Comparison of ENCODE assay signal across 1 cellular context in genomic region chr7:108581655-108582491, GRCh38.
TF ChIP-seq lines count a peak whose summit lies in the region.

No MANE protein-coding gene starts in this region.

TF ChIP-seq in HCT116, 20 proteins besides CTCF, POLR2A, EP300 and RAD21 (continued from another document):
- TF ChIP-seq ZBTB33 (IDR thresholded peaks at IDR 0.05; ENCODE audit: extremely low read depth, insufficient replicate concordance, low read length) = no peak
- TF ChIP-seq TCF7L2 (IDR thresholded peaks at IDR 0.05; ENCODE audit: borderline replicate concordance, extremely low read depth, insufficient read depth, insufficient read length) = no peak
- TF ChIP-seq JUND (IDR thresholded peaks at IDR 0.05) = no peak
- TF ChIP-seq, protein P1, sequence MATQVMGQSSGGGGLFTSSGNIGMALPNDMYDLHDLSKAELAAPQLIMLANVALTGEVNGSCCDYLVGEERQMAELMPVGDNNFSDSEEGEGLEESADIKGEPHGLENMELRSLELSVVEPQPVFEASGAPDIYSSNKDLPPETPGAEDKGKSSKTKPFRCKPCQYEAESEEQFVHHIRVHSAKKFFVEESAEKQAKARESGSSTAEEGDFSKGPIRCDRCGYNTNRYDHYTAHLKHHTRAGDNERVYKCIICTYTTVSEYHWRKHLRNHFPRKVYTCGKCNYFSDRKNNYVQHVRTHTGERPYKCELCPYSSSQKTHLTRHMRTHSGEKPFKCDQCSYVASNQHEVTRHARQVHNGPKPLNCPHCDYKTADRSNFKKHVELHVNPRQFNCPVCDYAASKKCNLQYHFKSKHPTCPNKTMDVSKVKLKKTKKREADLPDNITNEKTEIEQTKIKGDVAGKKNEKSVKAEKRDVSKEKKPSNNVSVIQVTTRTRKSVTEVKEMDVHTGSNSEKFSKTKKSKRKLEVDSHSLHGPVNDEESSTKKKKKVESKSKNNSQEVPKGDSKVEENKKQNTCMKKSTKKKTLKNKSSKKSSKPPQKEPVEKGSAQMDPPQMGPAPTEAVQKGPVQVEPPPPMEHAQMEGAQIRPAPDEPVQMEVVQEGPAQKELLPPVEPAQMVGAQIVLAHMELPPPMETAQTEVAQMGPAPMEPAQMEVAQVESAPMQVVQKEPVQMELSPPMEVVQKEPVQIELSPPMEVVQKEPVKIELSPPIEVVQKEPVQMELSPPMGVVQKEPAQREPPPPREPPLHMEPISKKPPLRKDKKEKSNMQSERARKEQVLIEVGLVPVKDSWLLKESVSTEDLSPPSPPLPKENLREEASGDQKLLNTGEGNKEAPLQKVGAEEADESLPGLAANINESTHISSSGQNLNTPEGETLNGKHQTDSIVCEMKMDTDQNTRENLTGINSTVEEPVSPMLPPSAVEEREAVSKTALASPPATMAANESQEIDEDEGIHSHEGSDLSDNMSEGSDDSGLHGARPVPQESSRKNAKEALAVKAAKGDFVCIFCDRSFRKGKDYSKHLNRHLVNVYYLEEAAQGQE (IDR thresholded peaks at IDR 0.05; ENCODE audit: low read depth) = no peak
- no peak for TF ChIP-seq POLR2AphosphoS5 (IDR thresholded peaks at IDR 0.05; ENCODE audit: low read depth, low read length)
- TF ChIP-seq ZNF274 (IDR thresholded peaks at IDR 0.05; ENCODE audit: low read depth, low read length) = no peak
- TF ChIP-seq EZH2phosphoT487 (IDR thresholded peaks at IDR 0.05; ENCODE audit: borderline replicate concordance) = no peak
- no peak for TF ChIP-seq SIN3A (IDR thresholded peaks at IDR 0.05; ENCODE audit: low read depth)
- no peak for TF ChIP-seq MAX (IDR thresholded peaks at IDR 0.05)
